8 cellular contexts compared by ENCODE assay signal in genomic region chr15:40238927-40239591, GRCh38. TPM values are rescaled to one million over a fixed set of nuclear protein-coding genes. Genes with fewer than 3 reads are reported as not detected.
A peak's percentile ranks its signal among the peaks of the same experiment; 100 is the strongest.
DNase-seq lines count a peak whose midpoint lies in the region; ATAC-seq, FAIRE-seq and TF ChIP-seq lines count a peak whose summit lies in the region.

PAK6 (plus strand) TSS chr15:40239063; CDS start chr15:40264786, 25,723 bp downstream.

- CTCF ChIA-PET in RWPE1 (lab: Yijun Ruan, JAX): interaction anchor here (0.6 to 5.8 kb wide), 6 partner anchors 16 to 401 kb away, joined by 3 to 50 read pairs (median 7); no protein-coding TSS in a partner anchor

- POLR2A ChIA-PET in RWPE1 (lab: Yijun Ruan, JAX; ENCODE audit: low non-redundant PET): no interaction called here

- H3K27ac ChIP-seq in RWPE1: peak within 1 kb of the TSS; percentile 100

- H3K36me3 ChIP-seq in BE2C: no peaks in the 10 kb centered on the region

- TF ChIP-seq CTCF in BE2C (IDR thresholded peaks at IDR 0.05; ENCODE audit: low read depth, low read length): no peak
- TF ChIP-seq CTCF in HFF-Myc (IDR thresholded peaks at IDR 0.05; ENCODE audit: low read depth, low read length, missing control alignments): no peak
- TF ChIP-seq CTCF in RWPE1 (conservative IDR thresholded peaks at IDR 0.05; ENCODE audit: low read depth): no peak

- no peaks in the 10 kb centered on the region for H3K27me3 ChIP-seq in BE2C

- no peaks in the 10 kb centered on the region; the same call in 1 of the 2 replicates for H3K4me1 ChIP-seq in BE2C

- ATAC-seq in GM18858 (IDR thresholded peaks at IDR 0.05; ENCODE audit: unreplicated experiment): no peak

- H3K4me3 ChIP-seq in BE2C (ENCODE audit: low read depth, low read length): peak within 1 kb of the TSS; percentile 47
- 0 out of 2 replicates have a peak within 1 kb of the TSS, but pooled peaks have one; percentile 15 for H3K4me3 ChIP-seq in HFF-Myc (replicated peaks; ENCODE audit: low read depth, low read length)

- FAIRE-seq in GM12892 (lab: Jason Lieb, UNC): no peak

- no peak for TF ChIP-seq POLR2A in GM12892 (IDR thresholded peaks at IDR 0.05; ENCODE audit: low read depth, low read length)

- DNase-seq in BE2C: peak; percentile 65
- no peak for DNase-seq in HFF-Myc (ENCODE audit: extremely low read depth, low read depth)
- peak; percentile 97 for DNase-seq in RWPE1 (ENCODE audit: low spot score)
- DNase-seq in cerebellar cortex (ENCODE audit: low spot score): peak; percentile 49
- DNase-seq in left kidney (ENCODE audit: low read depth, low spot score): peak; percentile 87
- peak; percentile 43 to 60 for DNase-seq in stimulated activated CD4-positive, alpha-beta T cell treated with anti-CD3 and anti-CD28 coated beads, Interleukin-2, amount 100 ng/mL, for 24 hours
- no peak for DNase-seq in GM12892 (ENCODE audit: insufficient read length)

- H3K9me3 ChIP-seq in BE2C: no peaks in the 10 kb centered on the region

RNA-seq across cellular contexts. Expression of gene PAK6, which starts in this region (rescaled TPM):
- 2.4 TPM for polyA plus RNA-seq in BE2C (2012; ENCODE audit: insufficient read depth, insufficient read length, low read depth)
- polyA plus RNA-seq in GM12892 (2012; ENCODE audit: missing spikeins): 1.4 TPM

Comparison
In these comparisons a context has a peak if more than half of its experiments do, and no peak if none do; other contexts are left out.
1. DNase-seq: peak in BE2C (single experiment), RWPE1 (single experiment), cerebellar cortex (single experiment), left kidney (single experiment) and stimulated activated CD4-positive, alpha-beta T cell treated with anti-CD3 and anti-CD28 coated beads, Interleukin-2, amount 100 ng/mL, for 24 hours (2 of 2); none in HFF-Myc (single experiment) and GM12892 (single experiment).